Comparison of ENCODE assay signal across 15 cellular contexts in the genomic region with DNA sequence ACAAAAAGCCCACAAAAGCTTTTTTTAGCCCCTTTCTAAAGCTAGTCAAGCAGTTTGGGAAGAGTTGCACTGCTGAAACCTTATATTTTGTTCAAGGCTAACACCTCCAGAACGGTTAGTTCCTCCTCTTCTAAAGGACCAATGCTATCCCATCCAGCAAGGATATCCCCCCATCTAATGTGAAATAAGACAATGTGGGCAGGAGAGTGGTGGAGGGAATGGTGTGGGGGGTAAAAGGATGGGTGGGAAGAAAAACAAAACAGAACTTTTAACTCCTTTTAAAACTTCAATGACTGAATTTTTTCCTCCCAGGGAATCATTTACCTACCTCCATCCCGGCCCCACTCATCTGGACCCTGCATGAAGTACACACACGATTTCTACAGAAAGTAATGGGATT. TPM values are rescaled to one million over a fixed set of nuclear protein-coding genes. Genes with fewer than 3 reads are reported as not detected.
A peak's percentile ranks its signal among the peaks of the same experiment; 100 is the strongest.
DNase-seq lines count a peak whose midpoint lies in the region; ATAC-seq and TF ChIP-seq lines count a peak whose summit lies in the region.
"Had no signal": no experiment of that assay in that cellular context is flagged by ENCODE, and none has a peak within 500 bp of the region (broad histone marks: within the 10 kb centered on the region; RNA-seq: fewer than 3 reads in every experiment).

No MANE protein-coding gene starts in this region.

- no peak for TF ChIP-seq CTCF in Loucy (conservative IDR thresholded peaks at IDR 0.05; ENCODE audit: low read length)

- DNase-seq in CD4-positive, alpha-beta memory T cell: no peak
- no peak for DNase-seq in effector memory CD4-positive, alpha-beta T cell
- DNase-seq in NOMO-1 (lab: John Stamatoyannopoulos, UW; ENCODE audit: unreplicated experiment in 2 of 2) (no peak), NCI-H146 treated with DMSO at 0.1 percent for 48 hours (lab: John Stamatoyannopoulos, UW; ENCODE audit: unreplicated experiment) (no peak)
- DNase-seq: foreskin keratinocyte, left cardiac atrium, midbrain, pancreas, sigmoid colon had no signal

- H3K36me3 ChIP-seq in CD4-positive, alpha-beta memory T cell (ENCODE audit: insufficient read depth, low read length): no peaks in the 10 kb centered on the region
- no peaks in the 10 kb centered on the region for H3K36me3 ChIP-seq in Loucy (ENCODE audit: insufficient read depth, low read length)
- H3K36me3 ChIP-seq in effector memory CD4-positive, alpha-beta T cell (ENCODE audit: control insufficient read depth, insufficient read depth, low read length): no peaks in the 10 kb centered on the region
- peaks cover 62% of the 10 kb centered on the region for H3K36me3 ChIP-seq in neuron (ENCODE audit: insufficient read depth, low read length)
- H3K36me3 ChIP-seq: pancreas, sigmoid colon had no signal

- H3K4me3 Mint-ChIP-seq in CD4-positive, alpha-beta memory T cell: peak overlapping the region in 6 of 8 donors; percentile 87 to 93 (median 90)

- H3K9me3 Mint-ChIP-seq in CD4-positive, alpha-beta memory T cell: no peaks in the 10 kb centered on the region
- H3K9me3 Mint-ChIP-seq: activated T-helper 2 cell treated with anti-CD3 and anti-CD28 coated beads, Interferon-gamma antibody, Interleukin-2, Interleukin-4, amounts not matched to agents 10 μg/mL and 5 μg/mL and 100 μg/mL, durations not matched to agents 14 hours and 24 hours and 36 hours had no signal

- H3K79me2 ChIP-seq in Loucy (ENCODE audit: insufficient read depth, low read length): peaks cover 8% of the 10 kb centered on the region; the same call in 1 of the 2 replicates

- POLR2A ChIA-PET in CD4-positive, alpha-beta memory T cell (lab: Charles Lee; ENCODE audit: partially characterized antibody): interaction anchor here (1.4 to 7.6 kb wide), 3 partner anchors 11 to 33 kb away, joined by 6 to 82 read pairs (median 13); no protein-coding TSS in a partner anchor

- peaks cover 26 to 90% (median 59%) of the 10 kb centered on the region in 4 donors for H3K4me1 Mint-ChIP-seq in CD4-positive, alpha-beta memory T cell

- H4K20me1 ChIP-seq in Loucy (ENCODE audit: insufficient read depth, low read length, poor library complexity, severe bottlenecking): no peaks in the 10 kb centered on the region

- peak overlapping the region; percentile 99 for H3K4me2 ChIP-seq in Loucy (ENCODE audit: low read depth, low read length, poor library complexity, severe bottlenecking)

- H3K27ac Mint-ChIP-seq in CD4-positive, alpha-beta memory T cell: peak overlapping the region in 6 of 7 donors; percentile 12 to 100 (median 92)

- intact Hi-C loops in CD4-positive, alpha-beta memory T cell (cut with micrococcal nuclease): loop anchor here (10.0 kb wide), 1 partner anchor 71 kb away; no protein-coding TSS in a partner anchor

- peaks cover 2% of the 10 kb centered on the region for H3K27me3 ChIP-seq in CD4-positive, alpha-beta memory T cell (ENCODE audit: insufficient read depth, low read length)
- H3K27me3 ChIP-seq in Loucy (ENCODE audit: insufficient read depth, low read length, poor library complexity, severe bottlenecking): no peaks in the 10 kb centered on the region
- no peaks in the 10 kb centered on the region for H3K27me3 ChIP-seq in effector memory CD4-positive, alpha-beta T cell (replicated peaks; ENCODE audit: control insufficient read depth, insufficient read depth, low read length, poor library complexity, severe bottlenecking)
- H3K27me3 ChIP-seq in neuron (ENCODE audit: insufficient read depth, low read length): no peaks in the 10 kb centered on the region
- H3K27me3 ChIP-seq: ascending aorta, foreskin keratinocyte, pancreas, sigmoid colon had no signal

- no peaks in the 10 kb centered on the region for H3K36me3 Mint-ChIP-seq in CD4-positive, alpha-beta memory T cell

- no peak overlapping the region for H3K27ac ChIP-seq in CD4-positive, alpha-beta memory T cell (ENCODE audit: low read depth, low read length)
- H3K27ac ChIP-seq in effector memory CD4-positive, alpha-beta T cell (ENCODE audit: insufficient read depth, low read length, poor library complexity, severe bottlenecking): peak overlapping the region; percentile 63
- H3K27ac ChIP-seq: ascending aorta, foreskin keratinocyte, pancreas had no signal

- H3K27me3 Mint-ChIP-seq in CD4-positive, alpha-beta memory T cell: peaks cover 1 to 4% of the 10 kb centered on the region in 2 donors

- peaks cover 65% of the 10 kb centered on the region for H3K4me1 ChIP-seq in CD4-positive, alpha-beta memory T cell (ENCODE audit: insufficient read depth, low read length)
- peaks cover 44% of the 10 kb centered on the region for H3K4me1 ChIP-seq in Loucy (ENCODE audit: insufficient read depth, low read length, poor library complexity, severe bottlenecking)
- H3K4me1 ChIP-seq in effector memory CD4-positive, alpha-beta T cell (ENCODE audit: control insufficient read depth, insufficient read depth, low read length, poor library complexity, severe bottlenecking): peaks cover 21% of the 10 kb centered on the region
- peaks cover 93% of the 10 kb centered on the region for H3K4me1 ChIP-seq in neuron (ENCODE audit: insufficient read depth, low read length)
- H3K4me1 ChIP-seq: foreskin keratinocyte, pancreas had no signal

- peak overlapping the region; percentile 79 for H3K9ac ChIP-seq in Loucy (ENCODE audit: low read depth, low read length, poor library complexity, severe bottlenecking)

- peaks cover 11% of the 10 kb centered on the region; the same call in 1 of the 2 replicates for H3F3A ChIP-seq in Loucy (ENCODE audit: low read depth)

- CTCF ChIA-PET in CD4-positive, alpha-beta memory T cell (lab: Charles Lee; ENCODE audit: partially characterized antibody): interaction anchor here (0.7 to 2.0 kb wide), 2 partner anchors 9 to 36 kb away, joined by 3 to 7 read pairs; no protein-coding TSS in a partner anchor

- no peaks in the 10 kb centered on the region for H3K9me3 ChIP-seq in CD4-positive, alpha-beta memory T cell (ENCODE audit: control insufficient read depth in 1 of 2, low read length in 2 of 2)
- no peaks in the 10 kb centered on the region for H3K9me3 ChIP-seq in Loucy (ENCODE audit: insufficient read depth, low read depth, low read length)
- H3K9me3 ChIP-seq in effector memory CD4-positive, alpha-beta T cell (ENCODE audit: control insufficient read depth, low read length): no peaks in the 10 kb centered on the region
- no peaks in the 10 kb centered on the region for H3K9me3 ChIP-seq in neuron (ENCODE audit: low read length)
- H3K9me3 ChIP-seq: ascending aorta, pancreas, sigmoid colon had no signal

- ATAC-seq in HG03469 (IDR thresholded peaks at IDR 0.05; ENCODE audit: unreplicated experiment): no peak
- ATAC-seq: foreskin keratinocyte, left cardiac atrium had no signal

- H3K4me3 ChIP-seq in CD4-positive, alpha-beta memory T cell (ENCODE audit: low read length in 2 of 2): peak overlapping the region in 1 of 2 donors; percentile 48
- H3K4me3 ChIP-seq in Loucy (ENCODE audit: low read length, poor library complexity, severe bottlenecking) (peak overlapping the region; percentile 75), neuron (ENCODE audit: low read length) (peak overlapping the region; percentile 29)
- no peak overlapping the region for H3K4me3 ChIP-seq in effector memory CD4-positive, alpha-beta T cell (ENCODE audit: insufficient read depth, low read depth, low read length, poor library complexity, severe bottlenecking)
- H3K4me3 ChIP-seq: ascending aorta, K562, pancreas had no signal

- H3K9me2 ChIP-seq in Loucy (replicated peaks; ENCODE audit: low read depth, low read length): no peaks in the 10 kb centered on the region

- H2AFZ ChIP-seq in Loucy (ENCODE audit: low read length) (no peak overlapping the region), neuron (ENCODE audit: low read depth, low read length) (no peak overlapping the region)

RNA-seq across cellular contexts. Expression of a gene that starts 21.2 kb away (rescaled TPM):
- total RNA-seq in CD4-positive, alpha-beta memory T cell: 10 to 100 TPM; 18.8 to 23.0 TPM
- polyA plus RNA-seq in CD4-positive, alpha-beta memory T cell: 10 to 100 TPM in 1 of 2 donors, 1 to 10 TPM in 1; 2.7 to 13.5 TPM
